ENCODE assay signal across 1 cellular context in genomic region chr2:184031402-184032147, GRCh38.
TF ChIP-seq lines count a peak whose summit lies in the region.

No MANE protein-coding gene starts in this region.

TF ChIP-seq in HCT116, 20 proteins besides CTCF, POLR2A, EP300 and RAD21 (continued from another document):
- TF ChIP-seq, protein P1, sequence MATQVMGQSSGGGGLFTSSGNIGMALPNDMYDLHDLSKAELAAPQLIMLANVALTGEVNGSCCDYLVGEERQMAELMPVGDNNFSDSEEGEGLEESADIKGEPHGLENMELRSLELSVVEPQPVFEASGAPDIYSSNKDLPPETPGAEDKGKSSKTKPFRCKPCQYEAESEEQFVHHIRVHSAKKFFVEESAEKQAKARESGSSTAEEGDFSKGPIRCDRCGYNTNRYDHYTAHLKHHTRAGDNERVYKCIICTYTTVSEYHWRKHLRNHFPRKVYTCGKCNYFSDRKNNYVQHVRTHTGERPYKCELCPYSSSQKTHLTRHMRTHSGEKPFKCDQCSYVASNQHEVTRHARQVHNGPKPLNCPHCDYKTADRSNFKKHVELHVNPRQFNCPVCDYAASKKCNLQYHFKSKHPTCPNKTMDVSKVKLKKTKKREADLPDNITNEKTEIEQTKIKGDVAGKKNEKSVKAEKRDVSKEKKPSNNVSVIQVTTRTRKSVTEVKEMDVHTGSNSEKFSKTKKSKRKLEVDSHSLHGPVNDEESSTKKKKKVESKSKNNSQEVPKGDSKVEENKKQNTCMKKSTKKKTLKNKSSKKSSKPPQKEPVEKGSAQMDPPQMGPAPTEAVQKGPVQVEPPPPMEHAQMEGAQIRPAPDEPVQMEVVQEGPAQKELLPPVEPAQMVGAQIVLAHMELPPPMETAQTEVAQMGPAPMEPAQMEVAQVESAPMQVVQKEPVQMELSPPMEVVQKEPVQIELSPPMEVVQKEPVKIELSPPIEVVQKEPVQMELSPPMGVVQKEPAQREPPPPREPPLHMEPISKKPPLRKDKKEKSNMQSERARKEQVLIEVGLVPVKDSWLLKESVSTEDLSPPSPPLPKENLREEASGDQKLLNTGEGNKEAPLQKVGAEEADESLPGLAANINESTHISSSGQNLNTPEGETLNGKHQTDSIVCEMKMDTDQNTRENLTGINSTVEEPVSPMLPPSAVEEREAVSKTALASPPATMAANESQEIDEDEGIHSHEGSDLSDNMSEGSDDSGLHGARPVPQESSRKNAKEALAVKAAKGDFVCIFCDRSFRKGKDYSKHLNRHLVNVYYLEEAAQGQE (IDR thresholded peaks at IDR 0.05; ENCODE audit: low read depth): no peak
TF ChIP-seq in HCT116: peak in this region for 0.
